ENCODE assay signal across 6 cellular contexts in the genomic region with DNA sequence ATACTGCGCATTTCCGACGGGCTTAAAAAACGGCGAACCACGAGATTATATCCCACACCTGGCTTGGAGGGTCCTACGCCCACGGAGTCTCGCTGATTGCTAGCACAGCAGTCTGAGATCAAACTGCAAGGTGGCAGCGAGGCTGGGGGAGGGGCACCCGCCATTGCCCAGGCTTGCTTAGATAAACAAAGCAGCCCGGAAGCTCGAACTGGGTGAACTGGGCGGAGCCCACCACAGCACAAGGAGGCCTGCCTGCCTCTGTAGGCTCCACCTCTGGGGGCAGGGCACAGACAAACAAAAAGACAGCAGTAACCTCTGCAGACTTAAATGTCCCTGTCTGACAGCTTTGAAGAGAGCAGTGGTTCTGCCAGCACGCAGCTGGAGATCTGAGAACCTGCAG.
DNase-seq lines count a peak whose midpoint lies in the region; ATAC-seq, FAIRE-seq and TF ChIP-seq lines count a peak whose summit lies in the region.
"Not testable (repeated sequence)": the region's sequence is repeated elsewhere in the genome, so short reads cannot be mapped to it uniquely, and the experiment has no call there.

No MANE protein-coding gene starts in this region.

- in situ Hi-C loops in HepG2 (cut with HindIII; ENCODE audit: extremely low pct_ligation_motif_present, low pct_unique_long_range_greater_than_20kb): loop anchor here (10.0 kb wide), 1 partner anchor 988 kb away; no protein-coding TSS in a partner anchor

- not testable (repeated sequence) for TF ChIP-seq RAD21 in HepG2 (CRISPR knock-in tag; IDR thresholded peaks at IDR 0.05)

- H3K9ac ChIP-seq in HepG2 (ENCODE audit: insufficient read depth, low read depth, low read length): not testable (repeated sequence)

- not testable (repeated sequence) for FAIRE-seq in HepG2 (lab: Jason Lieb, UNC)

- not testable (repeated sequence) for H3K4me2 ChIP-seq in HepG2 (ENCODE audit: low read depth, low read length)

- not testable (repeated sequence) for BruUV-seq in HepG2 (replicated peaks; lab: Mats Ljungman, UMichigan)

- TF ChIP-seq EP300 in HepG2 (IDR thresholded peaks at IDR 0.05; ENCODE audit: low read depth in 2 of 2, low read length in 2 of 2); HepG2 (CRISPR knock-in tag; IDR thresholded peaks at IDR 0.05; ENCODE audit: borderline replicate concordance): not testable (repeated sequence)

- H3K9me3 ChIP-seq in HepG2 (ENCODE audit: low read length): not testable (repeated sequence)

- not testable (repeated sequence) for ATAC-seq in HepG2

- WGBS in HepG2 (ENCODE audit: low lambda C conversion rate): 6% methylated on average over 7 of the region's 15 CpGs

- H2AFZ ChIP-seq in HepG2 (ENCODE audit: low read length): not testable (repeated sequence)

- H4K20me1 ChIP-seq in HepG2 (ENCODE audit: insufficient read depth, low read length): not testable (repeated sequence)

- POLR2A ChIA-PET in HepG2 (lab: Yijun Ruan, JAX): not testable (repeated sequence)

- H3K4me1 ChIP-seq in HepG2 (ENCODE audit: insufficient read depth, low read length): not testable (repeated sequence)

- DNase-seq in COLO668 (lab: John Stamatoyannopoulos, UW; ENCODE audit: unreplicated experiment): peak; percentile 50
- peak in 2 of 3 experiments; percentile 9 to 32 for DNase-seq in NCI-H1417 (lab: John Stamatoyannopoulos, UW)
- DNase-seq in NCI-H526 (lab: John Stamatoyannopoulos, UW): peak; percentile 64 to 78
- peak; percentile 89 for DNase-seq in NCI-H748 (lab: John Stamatoyannopoulos, UW; ENCODE audit: unreplicated experiment)
- DNase-seq in SIG-M5 treated with dmso at 0.1 percent for 504 hours (lab: John Stamatoyannopoulos, UW; ENCODE audit: unreplicated experiment): peak; percentile 47
- DNase-seq in HepG2 (ENCODE audit: low spot score): not testable (repeated sequence)

- intact Hi-C loops in HepG2 (cut with micrococcal nuclease; ENCODE audit: unreplicated experiment): not testable (repeated sequence)

- not testable (repeated sequence) for H3K36me3 ChIP-seq in HepG2 (replicated peaks in 1 of 2; ENCODE audit: control insufficient read depth in 1 of 2, insufficient read depth in 2 of 2, low read length in 2 of 2)

- H3K27me3 ChIP-seq in HepG2 (ENCODE audit: control insufficient read depth in 1 of 2, insufficient read depth in 2 of 2, low read length in 2 of 2): not testable (repeated sequence)

- not testable (repeated sequence) for TF ChIP-seq CTCF in HepG2 (CRISPR knock-in tag; IDR thresholded peaks at IDR 0.05)

- not testable (repeated sequence) for H3K79me2 ChIP-seq in HepG2 (ENCODE audit: insufficient read depth, low read length)

- CTCF ChIA-PET in HepG2 (lab: Yijun Ruan, JAX; ENCODE audit: low intra/inter-chr PET ratio, low total read pairs): not testable (repeated sequence)

- H3K27ac ChIP-seq in HepG2 (ENCODE audit: extremely low read length, insufficient read depth, low read length): not testable (repeated sequence)

- TF ChIP-seq POLR2A in HepG2 (IDR thresholded peaks at IDR 0.05; ENCODE audit: insufficient read depth in 1 of 2, low read depth in 2 of 2, low read length in 2 of 2): not testable (repeated sequence)

- H3K4me3 ChIP-seq in HepG2 (replicated peaks in 1 of 3; ENCODE audit: insufficient read depth in 1 of 3, low read depth in 2 of 3, low read length in 3 of 3): not testable (repeated sequence)

TF ChIP-seq in HepG2, 621 proteins besides CTCF, POLR2A, EP300 and RAD21:
- 0 out of 2 replicates have a peak, but pooled peaks have one; percentile 18 for TF ChIP-seq GABPB1 (CRISPR knock-in tag; IDR thresholded peaks at IDR 0.05)
- not testable (repeated sequence) for TF ChIP-seq GABPA (IDR thresholded peaks at IDR 0.05; ENCODE audit: low read depth, low read length)
- TF ChIP-seq GABPA (CRISPR knock-in tag; IDR thresholded peaks at IDR 0.05; ENCODE audit: low read depth): peak; percentile 29; the same call in 1 of the 2 replicates
TF ChIP-seq in HepG2: peak in this region for 2; not testable (repeated sequence) for 619.
